ENCODE assay signal across 11 cellular contexts in the genomic region with DNA sequence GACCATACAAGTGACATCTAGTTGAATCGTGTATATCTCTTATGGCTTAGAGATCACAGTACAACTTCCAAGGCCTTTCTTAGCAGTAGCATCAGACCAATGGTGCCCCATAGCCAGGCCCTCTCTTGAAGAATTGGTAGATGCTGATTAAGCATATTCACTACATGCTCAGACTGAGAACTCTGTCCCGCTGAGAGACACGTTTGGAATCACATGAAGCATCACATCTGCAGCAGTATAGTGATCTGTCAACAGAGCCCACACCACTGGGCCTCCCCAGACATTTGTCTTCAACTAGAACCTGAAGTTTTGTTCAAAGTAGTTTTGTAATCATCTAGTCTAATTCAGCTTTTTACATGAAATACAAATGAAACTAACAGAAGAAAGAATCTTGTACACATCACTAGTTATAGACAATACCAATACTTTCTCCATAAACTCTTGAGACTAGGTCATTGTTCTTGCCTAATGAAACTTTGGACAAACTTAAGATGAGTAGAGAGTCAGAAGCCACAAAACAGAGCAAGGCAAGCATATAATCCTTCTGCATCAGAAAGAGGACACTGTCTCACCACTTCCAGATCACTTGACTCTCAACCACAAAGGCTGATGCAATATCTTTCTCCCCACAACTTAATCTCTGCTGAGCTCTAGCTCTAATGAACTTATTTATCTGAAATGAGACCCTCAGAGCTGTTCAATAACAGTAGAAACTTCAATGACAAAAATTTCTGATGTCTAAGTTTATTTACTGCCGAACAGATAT.
DNase-seq lines count a peak whose midpoint lies in the region; ATAC-seq and TF ChIP-seq lines count a peak whose summit lies in the region.
"Had no signal": no experiment of that assay in that cellular context is flagged by ENCODE, and none has a peak within 500 bp of the region (broad histone marks: within the 10 kb centered on the region; RNA-seq: fewer than 3 reads in every experiment).

No MANE protein-coding gene starts in this region.

- H3K27ac ChIP-seq in HL-60 (replicated peaks), result no peak overlapping the region

- peaks cover 1 to 10% (median 5%) of the 10 kb centered on the region in 9 donors for H3K9me3 Mint-ChIP-seq in naive thymus-derived CD8-positive, alpha-beta T cell
- H3K9me3 Mint-ChIP-seq: natural killer cell treated with Interleukin-12 subunit alpha and Interleukin-12 subunit beta and Interleukin-15 and Interleukin-18, amount 100 ng/mL, for 72 hours had no signal

- no peaks in the 10 kb centered on the region for H3K27me3 ChIP-seq in HL-60 (ENCODE audit: insufficient read depth, poor library complexity, severe bottlenecking)

- peaks cover 0 to 5% (median 0%) of the 10 kb centered on the region in 3 donors for H3K36me3 Mint-ChIP-seq in naive thymus-derived CD8-positive, alpha-beta T cell
- H3K36me3 Mint-ChIP-seq: natural killer cell treated with Interleukin-12 subunit alpha and Interleukin-12 subunit beta and Interleukin-15 and Interleukin-18, amount 100 ng/mL, for 72 hours had no signal

- no peak overlapping the region for H3K4me3 Mint-ChIP-seq in naive thymus-derived CD8-positive, alpha-beta T cell
- H3K4me3 Mint-ChIP-seq: activated B cell treated with CpG ODN at 0.5 μM for 24 hours; natural killer cell treated with Interleukin-12 subunit alpha and Interleukin-12 subunit beta and Interleukin-15 and Interleukin-18, amount 100 ng/mL, for 72 hours had no signal

- no peak overlapping the region for H3K27ac Mint-ChIP-seq in naive thymus-derived CD8-positive, alpha-beta T cell
- H3K27ac Mint-ChIP-seq: activated B cell treated with CpG ODN at 0.5 μM for 24 hours; natural killer cell treated with Interleukin-12 subunit alpha and Interleukin-12 subunit beta and Interleukin-15 and Interleukin-18, amount 100 ng/mL, for 72 hours had no signal

- DNase-seq in EL (peak; percentile 71), HL-60 (ENCODE audit: low read depth in 1 of 2, low spot score in 1 of 2) (peak; percentile 6 to 68), SW480 (ENCODE audit: low spot score) (peak; percentile 20), kidney glomerular epithelial cell (lab: John Stamatoyannopoulos, UW) (peak; percentile 23)
- DNase-seq in stimulated activated CD4-positive, alpha-beta T cell treated with anti-CD3 and anti-CD28 coated beads, Interleukin-15, amount 100 ng/mL, for 24 hours, result no peak
- DNase-seq in naive thymus-derived CD8-positive, alpha-beta T cell, result no peak
- DNase-seq: activated B cell treated with CpG ODN at 0.5 μM for 24 hours, hippocampal formation had no signal

- H3K27me3 Mint-ChIP-seq in naive thymus-derived CD8-positive, alpha-beta T cell, result peaks cover 0 to 1% (median 0%) of the 10 kb centered on the region in 5 donors
- H3K27me3 Mint-ChIP-seq: activated B cell treated with CpG ODN at 0.5 μM for 24 hours; natural killer cell treated with Interleukin-12 subunit alpha and Interleukin-12 subunit beta and Interleukin-15 and Interleukin-18, amount 100 ng/mL, for 72 hours had no signal

- no peaks in the 10 kb centered on the region for H3K4me1 Mint-ChIP-seq in naive thymus-derived CD8-positive, alpha-beta T cell
- H3K4me1 Mint-ChIP-seq: activated B cell treated with CpG ODN at 0.5 μM for 24 hours had no signal

- no peak for TF ChIP-seq CTCF in HL-60 (IDR thresholded peaks at IDR 0.05; ENCODE audit: insufficient read depth, low read length)

- ATAC-seq in HG03439 (IDR thresholded peaks at IDR 0.05; ENCODE audit: unreplicated experiment) (no peak), HG02763 (IDR thresholded peaks at IDR 0.05; ENCODE audit: unreplicated experiment) (no peak)
- ATAC-seq in naive thymus-derived CD8-positive, alpha-beta T cell, result no peak

- POLR2A ChIA-PET in naive thymus-derived CD8-positive, alpha-beta T cell (lab: Charles Lee), result no interaction called here

- no peak overlapping the region for H3K4me3 ChIP-seq in HL-60 (replicated peaks; ENCODE audit: insufficient read depth, low read length)

Comparison
In these comparisons a context has a peak if more than half of its experiments do, and no peak if none do; other contexts are left out.
1. DNase-seq: peak in EL (single experiment), HL-60 (2 of 2), SW480 (single experiment) and kidney glomerular epithelial cell (single experiment); none in stimulated activated CD4-positive, alpha-beta T cell treated with anti-CD3 and anti-CD28 coated beads, Interleukin-15, amount 100 ng/mL, for 24 hours (single experiment) and naive thymus-derived CD8-positive, alpha-beta T cell (0 of 10).